In genomic region chr2:100166701-100167100, GRCh38 we compare ENCODE assay signal across 21 cellular contexts. TPM values are rescaled to one million over a fixed set of nuclear protein-coding genes. Genes with fewer than 3 reads are reported as not detected.
"Had no signal": no experiment of that assay in that cellular context is flagged by ENCODE, and none has a peak within 500 bp of the region (broad histone marks: within the 10 kb centered on the region; RNA-seq: fewer than 3 reads in every experiment).

No MANE protein-coding gene starts in this region.

- ATAC-seq: effector memory CD8-positive, alpha-beta T cell; esophagus mucosa; foreskin keratinocyte; gastrocnemius medialis; gastroesophageal sphincter; heart left ventricle; heart right ventricle had no signal

- DNase-seq: colonic mucosa; cortex of kidney; dermis blood vessel endothelial cell; dorsolateral prefrontal cortex; effector CD4-positive, alpha-beta T cell; effector CD8-positive, alpha-beta T cell; effector memory CD4-positive, alpha-beta T cell; effector memory CD8-positive, alpha-beta T cell; endodermal cell; erythroblast; esophagus squamous epithelium; foreskin fibroblast; foreskin keratinocyte; foreskin melanocyte; gastrocnemius medialis; glutamatergic neuron; head of caudate nucleus; heart left ventricle; heart right ventricle had no signal

RNA-seq across cellular contexts. Expression of gene AFF3, which starts 24.3 kb away (rescaled TPM):
- polyA plus RNA-seq: foreskin keratinocyte had no signal
